27 cellular contexts compared by ENCODE assay signal in the genomic region with DNA sequence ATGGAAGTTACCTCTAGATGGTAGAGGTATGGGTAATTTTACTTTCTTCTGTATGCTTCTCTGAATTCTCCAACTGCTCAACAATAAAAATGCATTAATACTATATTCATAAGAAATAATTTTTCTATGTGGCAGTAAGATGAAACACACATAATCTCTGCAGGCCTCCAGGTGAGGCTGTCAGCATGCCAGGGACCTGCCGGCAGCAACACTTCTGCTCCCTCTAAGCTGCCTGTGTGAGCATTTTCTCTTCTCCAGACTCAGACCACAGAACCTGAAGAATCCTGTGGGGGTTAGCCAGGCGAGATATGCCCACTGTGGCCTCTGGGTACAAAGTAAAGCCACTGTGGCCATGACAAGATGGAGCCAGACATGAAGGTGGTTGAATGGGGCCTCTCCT.
"Had no signal": no experiment of that assay in that cellular context is flagged by ENCODE, and none has a peak within 500 bp of the region (broad histone marks: within the 10 kb centered on the region; RNA-seq: fewer than 3 reads in every experiment).

No MANE protein-coding gene starts in this region.

- H3K27ac Mint-ChIP-seq: dendritic cell treated with granulocyte-macrophage colony-stimulating factor and Interleukin-4, amounts not matched to agents 40 ng/mL and 50 ng/mL, for 4 days; endodermal cell; mesothelial cell of epicardium; natural killer cell treated with Interleukin-12 subunit alpha and Interleukin-12 subunit beta and Interleukin-15 and Interleukin-18, amount 100 ng/mL, for 72 hours; stimulated activated naive CD8-positive, alpha-beta T cell treated with anti-CD3 and anti-CD28 coated beads, Interleukin-15, amount 100 ng/mL, for 72 hours had no signal

- H3K36me3 Mint-ChIP-seq: mesothelial cell of epicardium; natural killer cell treated with Interleukin-12 subunit alpha and Interleukin-12 subunit beta and Interleukin-15 and Interleukin-18, amount 100 ng/mL, for 72 hours had no signal

- DNase-seq: colonic mucosa; effector CD8-positive, alpha-beta T cell; endodermal cell; foreskin fibroblast; gastrocnemius medialis; head of caudate nucleus; left ventricle myocardium superior; mesenchymal stem cell; mucosa of descending colon; naive B cell; pancreas; right lobe of liver; small intestine; stimulated activated CD4-positive, alpha-beta T cell treated with anti-CD3 and anti-CD28 coated beads, Interleukin-15, amount 100 ng/mL, for 24 hours; stimulated activated CD4-positive, alpha-beta T cell treated with anti-CD3 and anti-CD28 coated beads, Interleukin-2, amount 100 ng/mL, for 48 hours; stimulated activated naive CD4-positive, alpha-beta T cell; stimulated activated naive CD8-positive, alpha-beta T cell treated with anti-CD3 and anti-CD28 coated beads, Interleukin-15, amount 100 ng/mL, for 72 hours; thyroid gland; upper lobe of left lung had no signal

- H3K9me3 Mint-ChIP-seq: dendritic cell treated with granulocyte-macrophage colony-stimulating factor and Interleukin-4, amounts not matched to agents 40 ng/mL and 50 ng/mL, for 4 days; endodermal cell; mesothelial cell of epicardium; natural killer cell treated with Interleukin-12 subunit alpha and Interleukin-12 subunit beta and Interleukin-15 and Interleukin-18, amount 100 ng/mL, for 72 hours; neural crest cell had no signal

- H3K4me1 ChIP-seq: colonic mucosa, pancreas, thyroid gland had no signal

- H3K27me3 Mint-ChIP-seq: dendritic cell treated with granulocyte-macrophage colony-stimulating factor and Interleukin-4, amounts not matched to agents 40 ng/mL and 50 ng/mL, for 4 days; naive B cell had no signal

- H3K4me3 ChIP-seq: colonic mucosa, gastrocnemius medialis, lung, mucosa of descending colon, pancreas, right lobe of liver, thyroid gland, upper lobe of left lung had no signal

- H3K4me3 Mint-ChIP-seq: dendritic cell treated with granulocyte-macrophage colony-stimulating factor and Interleukin-4, amounts not matched to agents 40 ng/mL and 50 ng/mL, for 4 days; endodermal cell; mesothelial cell of epicardium; naive B cell; natural killer cell treated with Interleukin-12 subunit alpha and Interleukin-12 subunit beta and Interleukin-15 and Interleukin-18, amount 100 ng/mL, for 72 hours; neural crest cell; stimulated activated naive CD8-positive, alpha-beta T cell treated with anti-CD3 and anti-CD28 coated beads, Interleukin-15, amount 100 ng/mL, for 72 hours had no signal

- H3K27ac ChIP-seq: colonic mucosa, epithelial cell of prostate, gastrocnemius medialis, neutrophil, pancreas, right lobe of liver, thyroid gland, upper lobe of left lung had no signal

- H3K36me3 ChIP-seq: colonic mucosa, gastrocnemius medialis, neutrophil, pancreas, right lobe of liver, thyroid gland, upper lobe of left lung had no signal

- H3K4me1 Mint-ChIP-seq: endodermal cell; neural crest cell; stimulated activated naive CD8-positive, alpha-beta T cell treated with anti-CD3 and anti-CD28 coated beads, Interleukin-15, amount 100 ng/mL, for 72 hours had no signal

- ATAC-seq: esophagus mucosa; gastrocnemius medialis; left ventricle myocardium superior; mucosa of descending colon; natural killer cell treated with Interleukin-12 subunit alpha and Interleukin-12 subunit beta and Interleukin-15 and Interleukin-18, amount 100 ng/mL, for 72 hours; pancreas; right lobe of liver; stimulated activated naive CD8-positive, alpha-beta T cell treated with anti-CD3 and anti-CD28 coated beads, Interleukin-15, amount 100 ng/mL, for 72 hours had no signal

- H3K27me3 ChIP-seq: colonic mucosa, gastrocnemius medialis, neutrophil, pancreas, right lobe of liver, thyroid gland, upper lobe of left lung had no signal

- H3K9me3 ChIP-seq: colonic mucosa, gastrocnemius medialis, mucosa of descending colon, neutrophil, pancreas, right lobe of liver, thyroid gland, upper lobe of left lung had no signal
